Comparison of ENCODE assay signal across 8 cellular contexts in the genomic region with DNA sequence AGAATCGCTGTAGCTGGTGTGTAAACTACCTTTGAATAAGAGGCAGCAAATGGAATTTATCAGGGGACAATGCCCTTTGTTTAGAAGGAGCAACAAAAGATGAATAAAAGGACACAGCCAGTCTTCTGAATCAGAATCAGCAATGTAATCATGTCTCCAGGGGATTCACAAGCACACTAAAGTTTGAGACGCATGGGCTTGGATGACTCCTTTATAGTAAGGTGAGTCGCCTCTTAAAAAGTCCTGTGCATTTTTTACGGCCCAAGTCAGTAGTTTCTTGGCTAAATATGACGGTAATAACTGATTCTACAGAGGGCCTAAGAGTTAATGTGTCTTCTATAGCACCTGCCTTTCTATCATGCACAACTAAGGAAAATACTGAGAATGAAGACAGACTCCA.
A peak's percentile ranks its signal among the peaks of the same experiment; 100 is the strongest.
DNase-seq lines count a peak whose midpoint lies in the region; ATAC-seq, FAIRE-seq and TF ChIP-seq lines count a peak whose summit lies in the region.
"Not testable (repeated sequence)": the region's sequence is repeated elsewhere in the genome, so short reads cannot be mapped to it uniquely, and the experiment has no call there.

No MANE protein-coding gene starts in this region.

- H3K27me3 ChIP-seq in MG63; keratinocyte (ENCODE audit: control insufficient read depth, extremely low read depth, insufficient read depth, low read length): not testable (repeated sequence)

- dilution Hi-C loops in keratinocyte (cut with MboI; ENCODE audit: extremely low pct_ligation_motif_present, low sequenced_read_pairs), result not testable (repeated sequence)

- not testable (repeated sequence) for H3K36me3 ChIP-seq in MG63; keratinocyte (ENCODE audit: control insufficient read depth in 2 of 2, extremely low read depth in 1 of 2, insufficient read depth in 2 of 2, low read length in 2 of 2)

- H4K20me1 ChIP-seq in keratinocyte (ENCODE audit: control insufficient read depth, extremely low read depth, insufficient read depth, low read length), result not testable (repeated sequence)

- not testable (repeated sequence) for H3K79me2 ChIP-seq in keratinocyte (ENCODE audit: control insufficient read depth, insufficient read depth, low read length)

- DNase-seq in EH (ENCODE audit: low read depth) (peak; percentile 58), HCEC 1CT (peak; percentile 43), MG63 (peak; percentile 48), astrocyte of the spinal cord (ENCODE audit: low read depth, low spot score) (peak; percentile 50), fibroblast of mammary gland (ENCODE audit: low read depth) (peak; percentile 75), stromal cell of bone marrow (ENCODE audit: low read depth) (peak; percentile 66)
- not testable (repeated sequence) for DNase-seq in keratinocyte (ENCODE audit: low read depth, low spot score)

- H2AFZ ChIP-seq in keratinocyte (ENCODE audit: control insufficient read depth, low read length), result not testable (repeated sequence)

- not testable (repeated sequence) for H3K9me1 ChIP-seq in keratinocyte (ENCODE audit: control insufficient read depth, extremely low read depth, insufficient read depth, low read length)

- not testable (repeated sequence) for H3K9ac ChIP-seq in keratinocyte (ENCODE audit: control insufficient read depth, extremely low read depth, insufficient read depth, low read length)

- in situ Hi-C loops in astrocyte of the spinal cord (cut with HindIII; ENCODE audit: low sequenced_read_pairs), result not testable (repeated sequence)

- TF ChIP-seq CTCF in astrocyte of the spinal cord (IDR thresholded peaks at IDR 0.05; ENCODE audit: low read depth, low read length); fibroblast of mammary gland (conservative IDR thresholded peaks at IDR 0.05; ENCODE audit: control insufficient read depth, insufficient read depth, low read depth, low read length); keratinocyte (optimal IDR thresholded peaks at IDR 0.05 in 1 of 3, IDR thresholded peaks at IDR 0.05 in 1 of 3, conservative IDR thresholded peaks at IDR 0.05 in 1 of 3; ENCODE audit: extremely low read depth in 1 of 3, insufficient read depth in 2 of 3, low read length in 3 of 3): not testable (repeated sequence)

- not testable (repeated sequence) for H3K4me2 ChIP-seq in keratinocyte (ENCODE audit: control insufficient read depth, extremely low read depth, insufficient read depth, low read depth, low read length)

- FAIRE-seq in keratinocyte (lab: Jason Lieb, UNC), result peak; percentile 82

- peak; percentile 67; the same call in 2 of the 3 replicates for ATAC-seq in SK-N-SH treated with all-trans-retinoic acid at 6 μM for 48 hours

- H3K4me3 ChIP-seq in MG63; astrocyte of the spinal cord (ENCODE audit: low read depth, low read length); fibroblast of mammary gland (ENCODE audit: control insufficient read depth, low read depth, low read length); keratinocyte (ENCODE audit: control insufficient read depth in 2 of 3, extremely low read depth in 1 of 3, insufficient read depth in 2 of 3, low read depth in 1 of 3, low read length in 3 of 3): not testable (repeated sequence)

- not testable (repeated sequence) for H3K27ac ChIP-seq in keratinocyte (ENCODE audit: control insufficient read depth, insufficient read depth, low read length)

- H3K4me1 ChIP-seq in keratinocyte (ENCODE audit: control insufficient read depth, extremely low read depth, insufficient read depth, low read length), result not testable (repeated sequence)

- H3K9me3 ChIP-seq in MG63; keratinocyte (ENCODE audit: control insufficient read depth, low read depth, low read length): not testable (repeated sequence)
